In the genomic region with DNA sequence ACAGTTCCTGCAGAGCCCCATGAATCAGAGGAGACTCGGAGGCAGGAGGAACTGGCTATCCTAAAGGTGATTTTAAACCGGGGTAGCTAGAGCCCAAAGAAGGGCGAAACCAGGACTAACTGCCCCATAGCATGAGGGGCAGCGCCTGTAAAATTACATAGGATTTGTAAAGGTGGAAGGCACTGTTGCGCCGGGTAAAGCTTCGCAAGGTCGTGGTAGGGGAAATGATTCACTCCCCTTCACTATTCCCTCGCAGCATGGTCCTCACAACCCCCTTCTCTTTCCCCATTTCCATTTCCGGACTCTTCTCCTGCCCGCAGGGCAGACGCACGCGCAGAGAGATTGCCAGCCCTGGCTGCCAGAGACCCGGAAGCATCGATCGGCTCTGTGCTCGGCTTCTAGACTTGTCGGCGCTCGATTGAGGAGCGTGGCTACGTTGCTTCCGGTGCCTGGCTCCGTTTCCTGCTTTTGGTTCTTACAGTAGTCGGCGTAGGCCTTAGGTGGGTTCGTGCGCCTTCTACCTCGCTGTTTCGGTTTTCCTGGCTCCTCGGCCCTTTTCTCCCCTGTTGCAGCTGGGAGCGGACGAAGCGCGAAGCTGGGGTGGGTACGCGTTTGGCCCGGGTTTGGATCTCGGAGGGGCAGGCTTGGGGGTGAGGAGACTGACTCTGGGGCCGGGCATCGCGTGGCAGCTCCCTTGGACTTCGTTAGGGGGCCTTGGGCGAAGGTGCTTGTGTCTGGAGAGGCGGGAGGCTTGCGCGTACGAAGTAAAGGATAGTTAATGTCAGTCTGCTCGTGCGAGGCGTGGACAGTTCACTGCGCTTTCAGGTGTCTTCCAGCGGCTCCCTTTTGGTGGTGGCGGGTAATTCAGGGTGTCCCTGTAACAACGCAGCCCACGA, we compare ENCODE assay signal across 8 cellular contexts. TPM values are rescaled to one million over a fixed set of nuclear protein-coding genes. Genes with fewer than 3 reads are reported as not detected.
A peak's percentile ranks its signal among the peaks of the same experiment; 100 is the strongest.
DNase-seq lines count a peak whose midpoint lies in the region; ATAC-seq and TF ChIP-seq lines count a peak whose summit lies in the region.

A gene (plus strand): TSS at position 462 of the 896 bp plus-strand sequence. CDS start 1,677 bp downstream, outside the sequence.

- H3K27me3 ChIP-seq in A673 (replicated peaks; ENCODE audit: insufficient read depth, low read depth, low read length, poor library complexity) (peaks cover 27% of the 10 kb centered on the region), breast epithelium (no peaks in the 10 kb centered on the region), iPS-20b (ENCODE audit: insufficient read depth, low read length) (peaks cover 31% of the 10 kb centered on the region)

- peak within 1 kb of the TSS; percentile 88 for H3K9ac ChIP-seq in iPS-20b (ENCODE audit: low read depth, low read length)

- CTCF ChIA-PET in A673 (lab: Charles Lee) = no interaction called here

- TSS peak; percentile 68 for BruUV-seq in A673 (replicated peaks; lab: Mats Ljungman, UMichigan)

- intact Hi-C loops in A673 (cut with micrococcal nuclease; ENCODE audit: unreplicated experiment) = loop anchor here (10.0 kb wide), 1 partner anchor 155 kb away; a partner anchor contains a TSS
- intact Hi-C loops in breast epithelium (cut with DNase I; ENCODE audit: low total_unique reads) = no loop called here

- H3K9me3 ChIP-seq in A673 (ENCODE audit: low read depth, low read length, poor library complexity, severe bottlenecking) (peaks cover 9% of the 10 kb centered on the region), breast epithelium (no peaks in the 10 kb centered on the region), iPS-20b (ENCODE audit: insufficient read depth, low read depth, low read length) (no peaks in the 10 kb centered on the region; the same call in 1 of the 2 replicates)

- peak; percentile 33 for TF ChIP-seq POLR2A in breast epithelium (IDR thresholded peaks at IDR 0.05)

- TF ChIP-seq CTCF in A673 (conservative IDR thresholded peaks at IDR 0.05; ENCODE audit: low read depth, low read length) = no peak
- no peak for TF ChIP-seq CTCF in VCaP (conservative IDR thresholded peaks at IDR 0.05)
- TF ChIP-seq CTCF in breast epithelium (IDR thresholded peaks at IDR 0.05) = no peak

- POLR2A ChIA-PET in A673 (lab: Charles Lee; ENCODE audit: low non-redundant PET) = no interaction called here

- peak; percentile 97 for DNase-seq in A673 (ENCODE audit: low spot score)
- peak; percentile 96 for DNase-seq in NCI-H2196 (lab: John Stamatoyannopoulos, UW; ENCODE audit: unreplicated experiment)
- DNase-seq in breast epithelium (ENCODE audit: low spot score in 2 of 2) = peak; percentile 91 to 92

- H3K4me1 ChIP-seq in A673 (ENCODE audit: insufficient read depth, low read length, poor library complexity, severe bottlenecking) (peaks cover 8% of the 10 kb centered on the region), breast epithelium (no peaks in the 10 kb centered on the region), iPS-20b (ENCODE audit: insufficient read depth, low read length) (peaks cover 13% of the 10 kb centered on the region; the same call in 1 of the 2 replicates)

- peak within 1 kb of the TSS; percentile 92 for H3K27ac ChIP-seq in A673 (ENCODE audit: low read depth, low read length, poor library complexity, severe bottlenecking)
- H3K27ac ChIP-seq in VCaP = peak within 1 kb of the TSS; percentile 96
- H3K27ac ChIP-seq in breast epithelium = peak within 1 kb of the TSS; percentile 89 to 92
- peak within 1 kb of the TSS; percentile 69 for H3K27ac ChIP-seq in iPS-20b (ENCODE audit: low read length)
- peak within 1 kb of the TSS; percentile 70 to 97 (median 89) for H3K27ac ChIP-seq in skin epidermis

- ATAC-seq in GM18868 (IDR thresholded peaks at IDR 0.05; ENCODE audit: unreplicated experiment) (peak; percentile 98), HG03108 (IDR thresholded peaks at IDR 0.05; ENCODE audit: unreplicated experiment) (peak; percentile 98)

- H3K4me3 ChIP-seq in A673 (ENCODE audit: low read depth, low read length, poor library complexity, severe bottlenecking) = peak within 1 kb of the TSS; percentile 78
- H3K4me3 ChIP-seq in breast epithelium = peak within 1 kb of the TSS; percentile 84 to 100 (median 90)
- peak within 1 kb of the TSS; percentile 99 for H3K4me3 ChIP-seq in iPS-20b (ENCODE audit: low read length)
- peak within 1 kb of the TSS; percentile 56 to 96 (median 78) for H3K4me3 ChIP-seq in skin epidermis

- peaks cover 27% of the 10 kb centered on the region for H3K36me3 ChIP-seq in A673 (ENCODE audit: insufficient read depth, low read length, poor library complexity, severe bottlenecking)
- no peaks in the 10 kb centered on the region for H3K36me3 ChIP-seq in breast epithelium
- peaks cover 29% of the 10 kb centered on the region for H3K36me3 ChIP-seq in iPS-20b (ENCODE audit: insufficient read depth, low read depth, low read length)

RNA-seq across cellular contexts. Expression of the gene that starts here (rescaled TPM):
- total RNA-seq in A673 (2021) (90.4 and 103 TPM in 2 replicates), breast epithelium (10 to 100 TPM; 26.6 to 34.8 (median 26.9) TPM)

Comparison
In these comparisons a context has a peak if more than half of its experiments do, and no peak if none do; other contexts are left out.
1. Peak in every context shown above with its lines: DNase-seq, ATAC-seq, H3K4me3 ChIP-seq and H3K27ac ChIP-seq.